In the genomic region with DNA sequence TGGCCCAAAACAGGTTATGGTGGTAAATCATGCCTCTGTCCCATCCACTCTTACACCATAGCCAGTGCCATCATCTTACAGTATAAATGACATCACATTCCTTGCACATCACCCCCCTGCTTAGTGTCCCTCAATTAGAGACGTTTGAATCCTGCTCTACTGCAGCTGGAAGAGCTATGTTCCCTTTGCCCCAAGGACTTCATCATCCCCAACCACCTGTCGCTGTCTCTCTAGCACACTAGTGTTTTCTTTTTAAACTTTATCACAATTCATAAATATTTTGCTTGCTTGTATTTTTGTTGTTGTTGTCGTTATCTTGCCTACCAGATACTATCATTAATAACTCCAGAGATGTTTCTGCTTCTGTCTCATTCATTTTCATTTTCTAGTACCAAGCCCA, we compare ENCODE assay signal across 35 cellular contexts. TPM values are rescaled to one million over a fixed set of nuclear protein-coding genes. Genes with fewer than 3 reads are reported as not detected.
"Had no signal": no experiment of that assay in that cellular context is flagged by ENCODE, and none has a peak within 500 bp of the region (broad histone marks: within the 10 kb centered on the region; RNA-seq: fewer than 3 reads in every experiment).

No MANE protein-coding gene starts in this region.

- H3K27ac ChIP-seq: adrenal gland, body of pancreas, brain microvascular endothelial cell, breast epithelium, VCaP had no signal

- ATAC-seq: activated CD8-positive, alpha-beta T cell treated with anti-CD3 and anti-CD28 coated beads for 36 hours; activated naive CD4-positive, alpha-beta T cell treated with anti-CD3 and anti-CD28 coated beads, Interleukin-2, amount 50 U/mL, for 72 hours; activated T-cell treated with anti-CD3 and anti-CD28 coated beads, Interleukin-2, amount 50 U/mL, for 4 hours; activated T-cell treated with anti-CD3 and anti-CD28 coated beads, Interleukin-2, amount 50 U/mL, for 72 hours; activated T-helper 17 cell treated with anti-CD3 and anti-CD28 coated beads, Interleukin-2, amount 50 U/mL, for 72 hours; body of pancreas had no signal

- H3K4me1 ChIP-seq: adrenal gland, body of pancreas, breast epithelium had no signal

- H3K9me3 ChIP-seq: adrenal gland, body of pancreas, breast epithelium had no signal

- DNase-seq: activated B cell treated with CpG ODN at 0.5 μM for 24 hours; activated CD4-positive, alpha-beta memory T cell treated with anti-CD3 and anti-CD28 coated beads for 36 hours; activated CD4-positive, alpha-beta T cell treated with anti-CD3 and anti-CD28 coated beads for 4 hours; activated CD4-positive, alpha-beta T cell treated with anti-CD3 and anti-CD28 coated beads, Interleukin-2, amount 10 ng/mL, durations not matched to agents 24 days and 14 days; activated CD4-positive, alpha-beta T cell treated with anti-CD3 and anti-CD28 coated beads, Interleukin-2, amount 50 U/mL, for 1 hour; activated CD4-positive, alpha-beta T cell treated with anti-CD3 and anti-CD28 coated beads, Interleukin-2, amount 50 U/mL, for 4 hours; activated CD4-positive, CD25-positive, alpha-beta regulatory T cell treated with anti-CD3 and anti-CD28 coated beads, Interleukin-2, amount 50 U/mL, for 72 hours; activated CD8-positive, alpha-beta memory T cell treated with anti-CD3 and anti-CD28 coated beads, Interleukin-2, amount 50 U/mL, for 4 hours; activated CD8-positive, alpha-beta T cell treated with anti-CD3 and anti-CD28 coated beads for 36 hours; activated effector memory CD4-positive, alpha-beta T cell treated with anti-CD3 and anti-CD28 coated beads, Interleukin-2, amount 50 U/mL, for 16 hours; activated gamma-delta T cell treated with Interleukin-2 at 50 U/mL for 16 hours; activated naive CD4-positive, alpha-beta T cell; activated naive CD4-positive, alpha-beta T cell treated with anti-CD3 and anti-CD28 coated beads for 36 hours; activated naive CD4-positive, alpha-beta T cell treated with anti-CD3 and anti-CD28 coated beads, Interleukin-2, amount 50 U/mL, for 16 hours; activated naive CD8-positive, alpha-beta T cell treated with anti-CD3 and anti-CD28 coated beads for 36 hours; activated T-cell treated with anti-CD3 and anti-CD28 coated beads for 4 hours; activated T-cell treated with anti-CD3 and anti-CD28 coated beads, Interleukin-2, amount 50 U/mL, for 1 hour; activated T-cell treated with anti-CD3 and anti-CD28 coated beads, Interleukin-2, amount 50 U/mL, for 4 hours; activated T-cell treated with anti-CD3 and anti-CD28 coated beads, Interleukin-2, amount 50 U/mL, for 72 hours; adrenal gland; amniotic stem cell; aorta; body of pancreas; brain microvascular endothelial cell; central memory CD4-positive, alpha-beta T cell; T-helper 2 cell; T-helper 9 cell had no signal

- H3K4me3 ChIP-seq: adrenal gland, body of pancreas, breast epithelium had no signal

- H3K27me3 ChIP-seq: adrenal gland, body of pancreas, brain microvascular endothelial cell, breast epithelium had no signal

- FAIRE-seq: astrocyte, TTC549 had no signal

- H3K36me3 ChIP-seq: adrenal gland, brain microvascular endothelial cell, breast epithelium had no signal

RNA-seq across cellular contexts. Expression of a gene that starts 28.7 kb away (rescaled TPM):
- total RNA-seq: activated B cell treated with CpG ODN at 0.5 μM for 24 hours; activated CD4-positive, alpha-beta memory T cell treated with anti-CD3 and anti-CD28 coated beads for 36 hours; activated CD4-positive, alpha-beta T cell treated with anti-CD3 and anti-CD28 coated beads, Interleukin-2, amount 10 ng/mL, durations not matched to agents 24 days and 14 days; activated CD8-positive, alpha-beta memory T cell treated with anti-CD3 and anti-CD28 coated beads for 36 hours; activated CD8-positive, alpha-beta T cell treated with anti-CD3 and anti-CD28 coated beads for 36 hours; activated naive CD4-positive, alpha-beta T cell treated with anti-CD3 and anti-CD28 coated beads for 36 hours; activated naive CD4-positive, alpha-beta T cell treated with anti-CD3 and anti-CD28 coated beads, Interleukin-2, amount 50 U/mL, for 72 hours; activated naive CD8-positive, alpha-beta T cell treated with anti-CD3 and anti-CD28 coated beads for 36 hours; activated T-cell treated with anti-CD3 and anti-CD28 coated beads, Interleukin-2, amount 50 U/mL, for 72 hours; activated T-helper 1 cell treated with anti-CD3 and anti-CD28 coated beads, Interleukin-12 subunit alpha, Interleukin-12 subunit beta, Interleukin-2, Interleukin-4 antibody, amounts not matched to agents 30 ng/mL and 10 ng/mL and 1 ng/mL, durations not matched to agents 14 hours and 24 hours and 36 hours; activated T-helper 17 cell treated with anti-CD3 and anti-CD28 coated beads, Interleukin-2, amount 50 U/mL, for 72 hours had no signal
